Comparison of ENCODE assay signal across 13 cellular contexts in the genomic region with DNA sequence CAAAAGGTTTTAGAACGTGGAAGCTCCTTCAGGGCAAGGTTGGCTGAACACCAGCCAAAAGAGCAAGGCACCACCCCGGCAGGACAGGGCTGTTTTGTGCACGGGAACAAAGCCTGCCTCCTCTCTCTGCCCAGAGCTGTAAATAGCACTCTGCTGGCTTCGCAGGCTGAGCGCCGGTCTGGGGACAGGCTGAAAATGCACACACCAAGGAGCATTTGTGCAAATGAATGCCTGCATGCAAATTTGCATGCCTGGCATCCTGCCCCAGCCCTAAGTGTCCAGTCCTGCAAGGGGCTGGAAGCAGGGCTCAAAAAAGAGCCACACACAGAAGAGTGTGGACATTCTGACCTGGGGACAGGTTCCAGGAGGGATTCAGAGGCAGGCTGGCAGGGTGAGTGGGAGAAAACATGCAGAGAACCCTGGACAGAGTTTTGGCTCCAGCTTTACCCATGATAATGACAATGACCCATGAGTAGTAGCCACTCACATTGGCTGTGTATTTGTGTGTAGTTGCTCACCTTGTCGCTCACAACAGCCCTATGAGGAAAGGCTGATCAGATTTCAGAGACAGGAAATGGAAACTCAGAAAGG. TPM values are rescaled to one million over a fixed set of nuclear protein-coding genes. Genes with fewer than 3 reads are reported as not detected.
DNase-seq lines count a peak whose midpoint lies in the region; ATAC-seq and TF ChIP-seq lines count a peak whose summit lies in the region.
"Had no signal": no experiment of that assay in that cellular context is flagged by ENCODE, and none has a peak within 500 bp of the region (broad histone marks: within the 10 kb centered on the region; RNA-seq: fewer than 3 reads in every experiment).

No MANE protein-coding gene starts in this region.

- H3K4me1 ChIP-seq in SJCRH30 (peaks cover 8% of the 10 kb centered on the region), neural progenitor cell (peaks cover 11% of the 10 kb centered on the region)
- H3K4me1 ChIP-seq in CD4-positive, alpha-beta memory T cell (ENCODE audit: insufficient read depth, low read length), result no peaks in the 10 kb centered on the region

- ATAC-seq in GM21390 (IDR thresholded peaks at IDR 0.05; ENCODE audit: unreplicated experiment) (no peak), GM19467 (IDR thresholded peaks at IDR 0.05; ENCODE audit: unreplicated experiment) (no peak)
- ATAC-seq: activated naive CD8-positive, alpha-beta T cell treated with anti-CD3 and anti-CD28 coated beads, Interleukin-2, amount 50 U/mL, for 24 hours had no signal

- peak overlapping the region; percentile 33 for H3K4me2 ChIP-seq in neural progenitor cell

- H3K79me2 ChIP-seq in neural progenitor cell (ENCODE audit: low read depth), result no peaks in the 10 kb centered on the region

- no peak overlapping the region for H3K27ac ChIP-seq in SJCRH30
- H3K27ac ChIP-seq in neural progenitor cell, result no peak overlapping the region
- no peak overlapping the region for H3K27ac ChIP-seq in CD4-positive, alpha-beta memory T cell (ENCODE audit: low read depth, low read length)

- no peak overlapping the region for H3K9ac ChIP-seq in neural progenitor cell

- H2AFZ ChIP-seq in neural progenitor cell (replicated peaks), result no peak overlapping the region

- H3K9me3 ChIP-seq in SJCRH30 (replicated peaks), result peaks cover 7% of the 10 kb centered on the region; the same call in 1 of the 2 replicates
- H3K9me3 ChIP-seq in neural progenitor cell (ENCODE audit: low read depth), result peaks cover 6% of the 10 kb centered on the region
- H3K9me3 ChIP-seq in CD4-positive, alpha-beta memory T cell (ENCODE audit: control insufficient read depth in 1 of 2, low read length in 2 of 2), result no peaks in the 10 kb centered on the region

- peaks cover 10% of the 10 kb centered on the region for H3F3A ChIP-seq in neural progenitor cell (ENCODE audit: low read depth)

- H3K4me1 Mint-ChIP-seq in glutamatergic neuron (ENCODE audit: low read depth, unreplicated experiment), result peaks cover 15% of the 10 kb centered on the region
- peaks cover 28% of the 10 kb centered on the region for H3K4me1 Mint-ChIP-seq in neural progenitor cell
- H3K4me1 Mint-ChIP-seq in type B pancreatic cell (ENCODE audit: unreplicated experiment), result peaks cover 19% of the 10 kb centered on the region
- peaks cover 0 to 2% (median 0%) of the 10 kb centered on the region in 4 donors for H3K4me1 Mint-ChIP-seq in CD4-positive, alpha-beta memory T cell
- H3K4me1 Mint-ChIP-seq: activated naive CD8-positive, alpha-beta T cell treated with anti-CD3 and anti-CD28 coated beads, Interleukin-2, amount 50 U/mL, for 24 hours had no signal

- H3K36me3 Mint-ChIP-seq in glutamatergic neuron (ENCODE audit: unreplicated experiment) (peaks cover 13% of the 10 kb centered on the region), neural progenitor cell (peaks cover 16% of the 10 kb centered on the region), type B pancreatic cell (peaks cover 12% of the 10 kb centered on the region)
- peaks cover 27 to 32% of the 10 kb centered on the region in 2 donors for H3K36me3 Mint-ChIP-seq in CD4-positive, alpha-beta memory T cell

- POLR2A ChIA-PET in CD4-positive, alpha-beta memory T cell (lab: Charles Lee; ENCODE audit: partially characterized antibody), result no interaction called here

- H3K27me3 Mint-ChIP-seq in glutamatergic neuron (ENCODE audit: unreplicated experiment) (peaks cover 8% of the 10 kb centered on the region), neural progenitor cell (ENCODE audit: insufficient read depth, low read depth) (peaks cover 7% of the 10 kb centered on the region), type B pancreatic cell (no peaks in the 10 kb centered on the region)
- H3K27me3 Mint-ChIP-seq in CD4-positive, alpha-beta memory T cell, result no peaks in the 10 kb centered on the region
- H3K27me3 Mint-ChIP-seq: activated naive CD8-positive, alpha-beta T cell treated with anti-CD3 and anti-CD28 coated beads, Interleukin-2, amount 50 U/mL, for 24 hours; CD4-positive, alpha-beta T cell had no signal

- H3K36me3 ChIP-seq in SJCRH30, result no peaks in the 10 kb centered on the region; the same call in 1 of the 2 replicates
- no peaks in the 10 kb centered on the region for H3K36me3 ChIP-seq in neural progenitor cell
- no peaks in the 10 kb centered on the region for H3K36me3 ChIP-seq in CD4-positive, alpha-beta memory T cell (ENCODE audit: insufficient read depth, low read length)

- CTCF ChIA-PET in CD4-positive, alpha-beta memory T cell (lab: Charles Lee; ENCODE audit: partially characterized antibody), result interaction anchor here (1.0 kb wide), 1 partner anchor 10 kb away, joined by 3 read pairs; no protein-coding TSS in a partner anchor

- no peak overlapping the region for H3K4me3 Mint-ChIP-seq in glutamatergic neuron (ENCODE audit: unreplicated experiment)
- peak overlapping the region; percentile 12 for H3K4me3 Mint-ChIP-seq in neural progenitor cell
- H3K4me3 Mint-ChIP-seq in type B pancreatic cell, result no peak overlapping the region
- no peak overlapping the region for H3K4me3 Mint-ChIP-seq in CD4-positive, alpha-beta memory T cell
- H3K4me3 Mint-ChIP-seq: activated naive CD8-positive, alpha-beta T cell treated with anti-CD3 and anti-CD28 coated beads, Interleukin-2, amount 50 U/mL, for 24 hours; CD4-positive, alpha-beta T cell; mesothelial cell of epicardium had no signal

- no peak overlapping the region for H3K27ac Mint-ChIP-seq in glutamatergic neuron (ENCODE audit: unreplicated experiment)
- peak overlapping the region; percentile 92 for H3K27ac Mint-ChIP-seq in neural progenitor cell
- H3K27ac Mint-ChIP-seq in type B pancreatic cell, result no peak overlapping the region
- no peak overlapping the region for H3K27ac Mint-ChIP-seq in CD4-positive, alpha-beta memory T cell
- H3K27ac Mint-ChIP-seq: activated naive CD8-positive, alpha-beta T cell treated with anti-CD3 and anti-CD28 coated beads, Interleukin-2, amount 50 U/mL, for 24 hours; CD4-positive, alpha-beta T cell; mesothelial cell of epicardium had no signal

- TF ChIP-seq CTCF in glutamatergic neuron (IDR thresholded peaks at IDR 0.05; ENCODE audit: partially characterized antibody, unreplicated experiment) (no peak), neural progenitor cell (IDR thresholded peaks at IDR 0.05) (no peak), type B pancreatic cell (conservative IDR thresholded peaks at IDR 0.05) (no peak)

- H3K27me3 ChIP-seq in SJCRH30, result no peaks in the 10 kb centered on the region
- peaks cover 71% of the 10 kb centered on the region for H3K27me3 ChIP-seq in neural progenitor cell
- no peaks in the 10 kb centered on the region for H3K27me3 ChIP-seq in CD4-positive, alpha-beta memory T cell (ENCODE audit: insufficient read depth, low read length)

- no peak overlapping the region for H3K4me3 ChIP-seq in SJCRH30
- H3K4me3 ChIP-seq in neural progenitor cell, result no peak overlapping the region
- no peak overlapping the region for H3K4me3 ChIP-seq in CD4-positive, alpha-beta memory T cell (ENCODE audit: low read length in 2 of 2)

- intact Hi-C loops in CD4-positive, alpha-beta memory T cell (cut with micrococcal nuclease), result no loop called here

- DNase-seq in DMS153 treated with DMSO at 0.1 percent for 48 hours (lab: John Stamatoyannopoulos, UW; ENCODE audit: unreplicated experiment) (peak; percentile 3), SJCRH30 (peak; percentile 14 to 39), glutamatergic neuron (peak; percentile 34), neural progenitor cell (ENCODE audit: low spot score) (peak; percentile 86), type B pancreatic cell (ENCODE audit: extremely low spot score, unreplicated experiment) (no peak)
- DNase-seq in CD4-positive, alpha-beta memory T cell, result no peak
- DNase-seq: activated CD8-positive, alpha-beta memory T cell treated with anti-CD3 and anti-CD28 coated beads for 24 hours; activated naive CD8-positive, alpha-beta T cell treated with anti-CD3 and anti-CD28 coated beads, Interleukin-2, amount 50 U/mL, for 24 hours; CD4-positive, alpha-beta T cell; NCI-H2081 had no signal

- H3K9me3 Mint-ChIP-seq in glutamatergic neuron (ENCODE audit: unreplicated experiment), result peaks cover 15% of the 10 kb centered on the region
- H3K9me3 Mint-ChIP-seq in neural progenitor cell, result peaks cover 23% of the 10 kb centered on the region
- H3K9me3 Mint-ChIP-seq in type B pancreatic cell, result peaks cover 13% of the 10 kb centered on the region
- peaks cover 0 to 22% (median 15%) of the 10 kb centered on the region in 8 donors for H3K9me3 Mint-ChIP-seq in CD4-positive, alpha-beta memory T cell

- peaks cover 48% of the 10 kb centered on the region for H4K20me1 ChIP-seq in neural progenitor cell (ENCODE audit: low read depth)

RNA-seq across cellular contexts. Expression of gene ABAT, which starts 11.7 kb away (rescaled TPM):
- 79.1 and 80.0 TPM in 2 replicates for total RNA-seq in SJCRH30 (2014; rRNA removed; shearing (Covaris generic))
- total RNA-seq in glutamatergic neuron (ENCODE audit: unreplicated experiment) (70.9 TPM), neural progenitor cell (ENCODE audit: low replicate concordance) (7.3 and 7.9 TPM in 2 replicates), type B pancreatic cell (ENCODE audit: low replicate concordance) (21.1 and 32.1 TPM in 2 replicates)
- 10 to 100 TPM; 10.0 to 10.8 TPM for total RNA-seq in CD4-positive, alpha-beta memory T cell
- 1 to 10 TPM; 2.8 to 3.1 TPM for polyA plus RNA-seq in CD4-positive, alpha-beta memory T cell

Comparison
In these comparisons a context has a peak if more than half of its experiments do, and no peak if none do; other contexts are left out.
1. DNase-seq: peak in DMS153 treated with DMSO at 0.1 percent for 48 hours (single experiment), SJCRH30 (2 of 2), glutamatergic neuron (single experiment) and neural progenitor cell (single experiment); none in type B pancreatic cell (single experiment) and CD4-positive, alpha-beta memory T cell (0 of 5).